ENCODE assay signal across 25 cellular contexts in the genomic region with DNA sequence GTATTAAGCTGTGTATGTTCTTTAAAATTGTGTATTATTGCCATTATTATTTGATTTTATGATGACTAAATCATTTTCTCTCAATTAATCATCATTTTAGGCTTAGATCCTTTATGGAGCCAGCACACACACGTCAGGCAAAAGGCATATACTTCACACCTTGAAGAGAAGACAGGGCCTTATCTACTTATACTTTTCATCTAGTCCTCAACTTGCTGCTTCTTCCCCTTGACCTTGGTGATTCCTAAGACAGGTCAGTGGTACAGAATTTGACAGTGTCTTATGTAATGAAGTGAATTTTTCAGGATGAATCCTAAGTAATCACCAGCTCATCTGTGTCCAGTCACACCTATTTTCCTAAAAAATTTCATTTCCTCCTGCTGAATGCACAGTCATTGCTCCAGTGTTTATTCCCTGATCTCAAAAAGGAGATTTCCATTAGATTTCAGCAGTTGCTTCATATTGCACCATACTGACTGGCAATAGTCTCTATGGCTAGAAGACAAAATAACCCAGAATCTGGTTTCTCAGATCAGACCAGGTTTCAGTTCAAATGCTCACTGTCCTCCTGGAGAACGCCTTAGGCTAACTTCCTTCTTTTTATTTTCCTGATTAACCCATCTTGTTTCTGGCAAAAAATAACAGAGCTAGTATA.
"Had no signal": no experiment of that assay in that cellular context is flagged by ENCODE, and none has a peak within 500 bp of the region (broad histone marks: within the 10 kb centered on the region; RNA-seq: fewer than 3 reads in every experiment).

No MANE protein-coding gene starts in this region.

- ATAC-seq: natural killer cell; sciatic nerve; stimulated activated naive B cell treated with anti-CD40 and anti-IgM and Interleukin-4, amounts not matched to agents 10 μg/mL and 1 μg/mL and 100 μg/mL, for 72 hours; stimulated activated naive CD8-positive, alpha-beta T cell treated with anti-CD3 and anti-CD28 coated beads, Interleukin-15, Interleukin-2, amounts not matched to agents 100 U/mL and 50 U/mL, for 24 hours had no signal

- H3K4me3 Mint-ChIP-seq: mesothelial cell of epicardium; naive B cell; natural killer cell; stimulated activated naive B cell treated with anti-CD40 and anti-IgM and Interleukin-4, amounts not matched to agents 10 μg/mL and 1 μg/mL and 100 μg/mL, for 72 hours had no signal

- H3K9me3 ChIP-seq: left ventricle myocardium inferior, ovary, right atrium auricular region, stomach, testis, thyroid gland, transverse colon, upper lobe of left lung, vagina had no signal

- H3K36me3 ChIP-seq: left ventricle myocardium inferior, ovary, right atrium auricular region, stomach, thyroid gland, transverse colon, upper lobe of left lung, vagina had no signal

- H3K27me3 Mint-ChIP-seq: naive B cell; progenitor cell of endocrine pancreas; stimulated activated naive B cell treated with anti-CD40 and anti-IgM and Interleukin-4, amounts not matched to agents 10 μg/mL and 1 μg/mL and 100 μg/mL, for 72 hours had no signal

- H3K4me1 ChIP-seq: left ventricle myocardium inferior, right atrium auricular region, stomach, testis, thyroid gland, upper lobe of left lung, vagina had no signal

- H3K9me3 Mint-ChIP-seq: mesothelial cell of epicardium had no signal

- H3K27ac ChIP-seq: left ventricle myocardium inferior, ovary, right atrium auricular region, skin epidermis, stomach, testis, thyroid gland, transverse colon, upper lobe of left lung, vagina had no signal

- H3K4me3 ChIP-seq: left ventricle myocardium inferior, lung, ovary, right atrium auricular region, skin epidermis, stomach, testis, thyroid gland, transverse colon, upper lobe of left lung, vagina had no signal

- DNase-seq: hippocampal formation; left ventricle myocardium inferior; mesendoderm; naive B cell; natural killer cell; ovary; stimulated activated CD4-positive, alpha-beta T cell treated with anti-CD3 and anti-CD28 coated beads, Interleukin-12 subunit alpha, Interleukin-12 subunit beta, amount 100 ng/mL, for 4 hours; stimulated activated CD4-positive, alpha-beta T cell treated with anti-CD3 and anti-CD28 coated beads, Interleukin-15, amount 100 ng/mL, for 24 hours; stimulated activated CD4-positive, alpha-beta T cell treated with anti-CD3 and anti-CD28 coated beads, Interleukin-2, amount 100 ng/mL, for 24 hours; stimulated activated CD4-positive, alpha-beta T cell treated with anti-CD3 and anti-CD28 coated beads, Interleukin-4, amount 100 ng/mL, for 1 hour; stimulated activated naive B cell treated with anti-CD40 and anti-IgM and Interleukin-4, amounts not matched to agents 10 μg/mL and 1 μg/mL and 100 μg/mL, for 72 hours; stimulated activated naive CD8-positive, alpha-beta T cell treated with anti-CD3 and anti-CD28 coated beads, Interleukin-15, Interleukin-2, amounts not matched to agents 100 U/mL and 50 U/mL, for 24 hours; stomach; testis; thyroid gland; transverse colon; upper lobe of left lung had no signal

- H3K27me3 ChIP-seq: ovary, right atrium auricular region, stomach, testis, thyroid gland, transverse colon, upper lobe of left lung, vagina had no signal

- H3K4me1 Mint-ChIP-seq: mesothelial cell of epicardium; naive B cell; natural killer cell; stimulated activated naive B cell treated with anti-CD40 and anti-IgM and Interleukin-4, amounts not matched to agents 10 μg/mL and 1 μg/mL and 100 μg/mL, for 72 hours had no signal

- H3K27ac Mint-ChIP-seq: mesothelial cell of epicardium; naive B cell; natural killer cell; progenitor cell of endocrine pancreas; stimulated activated naive B cell treated with anti-CD40 and anti-IgM and Interleukin-4, amounts not matched to agents 10 μg/mL and 1 μg/mL and 100 μg/mL, for 72 hours had no signal

- FAIRE-seq: islet of Langerhans had no signal

- H3K36me3 Mint-ChIP-seq: mesothelial cell of epicardium; naive B cell; natural killer cell; stimulated activated naive B cell treated with anti-CD40 and anti-IgM and Interleukin-4, amounts not matched to agents 10 μg/mL and 1 μg/mL and 100 μg/mL, for 72 hours had no signal
